ENCODE assay signal across 24 cellular contexts in the genomic region with DNA sequence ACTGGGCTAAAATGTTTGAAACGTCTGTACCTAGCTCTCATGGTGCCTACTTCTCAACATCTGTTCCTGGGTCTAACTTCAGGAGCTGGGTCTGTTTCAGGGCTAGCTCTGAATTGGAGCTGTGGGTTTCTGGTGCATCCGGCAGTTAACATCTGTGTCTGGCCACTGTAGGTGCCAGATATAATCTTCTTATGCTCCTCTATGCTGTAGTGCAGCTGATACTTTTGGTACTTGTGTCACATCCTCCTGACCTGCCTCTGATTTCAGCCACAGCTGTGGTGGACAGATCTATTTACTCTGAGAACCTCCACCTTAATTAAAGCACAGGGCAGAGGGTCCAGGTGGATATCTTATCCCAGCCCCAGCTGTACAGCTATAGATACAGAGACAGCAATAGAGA.
"Had no signal": no experiment of that assay in that cellular context is flagged by ENCODE, and none has a peak within 500 bp of the region (broad histone marks: within the 10 kb centered on the region; RNA-seq: fewer than 3 reads in every experiment).

No MANE protein-coding gene starts in this region.

- ATAC-seq: activated CD4-positive, alpha-beta T cell treated with anti-CD3 and anti-CD28 coated beads for 36 hours; activated CD8-positive, alpha-beta memory T cell treated with anti-CD3 and anti-CD28 coated beads, Interleukin-2, amount 10 ng/mL, durations not matched to agents 7 days and 5 days; activated CD8-positive, alpha-beta T cell treated with anti-CD3 and anti-CD28 coated beads, Interleukin-2, amount 10 ng/mL, durations not matched to agents 7 days and 5 days; effector memory CD8-positive, alpha-beta T cell; gastrocnemius medialis; left ventricle myocardium superior; mucosa of descending colon; right cardiac atrium had no signal

- H3K36me3 ChIP-seq: brain microvascular endothelial cell, gastrocnemius medialis, tibial nerve had no signal

- H3K4me1 ChIP-seq: gastrocnemius medialis had no signal

- H3K4me3 ChIP-seq: gastrocnemius medialis, hepatocyte, mucosa of descending colon, tibial nerve had no signal

- H3K27ac ChIP-seq: brain microvascular endothelial cell, gastrocnemius medialis, hepatocyte, tibial nerve had no signal

- H3K9me3 ChIP-seq: gastrocnemius medialis had no signal

- DNase-seq: activated CD4-positive, alpha-beta T cell treated with anti-CD3 and anti-CD28 coated beads for 36 hours; activated CD4-positive, CD25-positive, alpha-beta regulatory T cell; activated CD8-positive, alpha-beta memory T cell treated with anti-CD3 and anti-CD28 coated beads, Interleukin-2, amount 10 ng/mL, durations not matched to agents 7 days and 5 days; activated CD8-positive, alpha-beta T cell treated with anti-CD3 and anti-CD28 coated beads, Interleukin-2, amount 10 ng/mL, durations not matched to agents 7 days and 5 days; activated effector memory CD4-positive, alpha-beta T cell treated with Interleukin-2 at 50 U/mL for 16 hours; activated naive CD4-positive, alpha-beta T cell treated with anti-CD3 and anti-CD28 coated beads for 36 hours; activated naive CD8-positive, alpha-beta T cell treated with anti-CD3 and anti-CD28 coated beads, Interleukin-2, amount 10 ng/mL, durations not matched to agents 7 days and 5 days; brain microvascular endothelial cell; caudate nucleus; cortex of kidney; effector memory CD8-positive, alpha-beta T cell; erythroblast; gastrocnemius medialis; glutamatergic neuron; islet precursor cell; left ventricle myocardium superior; mucosa of descending colon; posterior cingulate gyrus; right cardiac atrium; stimulated activated CD4-positive, alpha-beta T cell treated with anti-CD3 and anti-CD28 coated beads, Interleukin-15, amount 100 ng/mL, for 24 hours; stimulated activated CD4-positive, alpha-beta T cell treated with anti-CD3 and anti-CD28 coated beads, Interleukin-2, amount 100 ng/mL, for 24 hours; stimulated activated naive CD4-positive, alpha-beta T cell had no signal

- H3K27me3 ChIP-seq: brain microvascular endothelial cell, gastrocnemius medialis, hepatocyte had no signal
